In the genomic region with DNA sequence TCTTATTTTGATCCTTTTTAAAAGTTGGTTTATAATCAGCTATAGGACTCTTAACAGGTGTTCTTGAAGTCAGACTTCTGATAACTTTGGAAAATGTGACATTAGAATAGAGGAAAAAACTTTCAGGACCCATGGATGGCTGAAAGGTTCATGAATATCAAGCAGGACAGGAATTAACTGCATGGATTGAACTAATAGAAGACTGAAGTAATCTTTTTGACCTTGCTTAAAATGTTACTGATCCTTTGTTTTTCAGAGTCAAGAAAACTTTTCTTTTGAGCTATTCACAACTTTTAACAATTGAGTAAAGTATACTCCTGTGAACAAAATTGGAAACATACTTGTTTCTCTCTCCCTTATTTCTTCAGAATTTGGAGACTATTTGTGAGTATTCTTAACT, we compare ENCODE assay signal across 22 cellular contexts.
"Had no signal": no experiment of that assay in that cellular context is flagged by ENCODE, and none has a peak within 500 bp of the region (broad histone marks: within the 10 kb centered on the region; RNA-seq: fewer than 3 reads in every experiment).

No MANE protein-coding gene starts in this region.

- H3K9me3 ChIP-seq: SJSA1 had no signal

- H3K27ac ChIP-seq: SJSA1, SK-N-MC had no signal

- H3K4me1 ChIP-seq: SJSA1 had no signal

- ATAC-seq: HepG2 had no signal

- H3K27me3 ChIP-seq: SJSA1 had no signal

- H3K36me3 ChIP-seq: SJSA1 had no signal

- FAIRE-seq: HepG2, RCC 7860 had no signal

- DNase-seq: IMR-90, Karpas-422, KG1, MM.1S, NCI-H1092 treated with DMSO at 0.1 percent for 48 hours, NCI-H1436, NCI-H187, NCI-H2029, NCI-H2081 treated with DMSO at 0.1 percent for 48 hours, NCI-H2171, NCI-H226, NCI-H446 treated with DMSO at 0.1 percent for 48 hours, NCI-H510A treated with DMSO at 0.1 percent for 48 hours, NCI-H526 treated with DMSO at 0.1 percent for 48 hours, NCI-H748 treated with DMSO at 0.1 percent for 48 hours, Right ventricle myocardium superior, RPMI8226, SIG-M5 had no signal

- H3K4me3 ChIP-seq: SJSA1, SK-N-MC had no signal
